In genomic region chr1:241990040-241990439, GRCh38 we compare ENCODE assay signal across 11 cellular contexts. TPM values are rescaled to one million over a fixed set of nuclear protein-coding genes. Genes with fewer than 3 reads are reported as not detected.
DNase-seq lines count a peak whose midpoint lies in the region; ATAC-seq and TF ChIP-seq lines count a peak whose summit lies in the region.
"Had no signal": no experiment of that assay in that cellular context is flagged by ENCODE, and none has a peak within 500 bp of the region (broad histone marks: within the 10 kb centered on the region; RNA-seq: fewer than 3 reads in every experiment).

No MANE protein-coding gene starts in this region.

- peaks cover 5% of the 10 kb centered on the region for H3K4me1 Mint-ChIP-seq in glutamatergic neuron (ENCODE audit: low read depth, unreplicated experiment)

- H3K27ac Mint-ChIP-seq in glutamatergic neuron (ENCODE audit: unreplicated experiment): no peak overlapping the region

- H3K9me3 Mint-ChIP-seq in glutamatergic neuron (ENCODE audit: unreplicated experiment): peaks cover 4% of the 10 kb centered on the region

- no peak overlapping the region for H4K91ac ChIP-seq in neuronal stem cell (ENCODE audit: low read depth, low read length, poor library complexity)

- DNase-seq in EL: peak; percentile 98
- peak; percentile 97 for DNase-seq in RKO (ENCODE audit: low spot score)
- peak; percentile 38 for DNase-seq in glutamatergic neuron
- DNase-seq in posterior vena cava (ENCODE audit: low spot score): peak; percentile 93
- DNase-seq in stimulated activated naive CD4-positive, alpha-beta T cell (lab: John Stamatoyannopoulos, UW): no peak
- no peak for DNase-seq in stimulated activated naive CD4-positive, alpha-beta T cell treated with Interleukin-2 at 50 U/mL for 16 hours (lab: John Stamatoyannopoulos, UW)
- DNase-seq in neuronal stem cell (ENCODE audit: low spot score): no peak
- DNase-seq: NCI-H1048, spleen had no signal

- H2AK5ac ChIP-seq in neuronal stem cell (ENCODE audit: low read depth, low read length): no peak overlapping the region

- H3K4me2 ChIP-seq in neuronal stem cell (ENCODE audit: insufficient read depth, low read length, poor library complexity, severe bottlenecking): no peak overlapping the region

- TF ChIP-seq CTCF in glutamatergic neuron (IDR thresholded peaks at IDR 0.05; ENCODE audit: partially characterized antibody, unreplicated experiment): no peak

- WGBS in neuronal stem cell (ENCODE audit: extremely low coverage in 2 of 2, insufficient read length in 2 of 2, insufficient replicate concordance in 1 of 2), 2 donors: no CpG with 5 or more reads among the region's 10 CpGs

- no peak overlapping the region for H3K4me3 Mint-ChIP-seq in glutamatergic neuron (ENCODE audit: unreplicated experiment)

- H3K9ac ChIP-seq in neuronal stem cell (ENCODE audit: low read depth, low read length, poor library complexity): no peak overlapping the region

- no peak overlapping the region for H3K14ac ChIP-seq in neuronal stem cell (ENCODE audit: low read length)

- no peak overlapping the region for H3K4ac ChIP-seq in neuronal stem cell (ENCODE audit: low read length)

- H3K27me3 Mint-ChIP-seq in glutamatergic neuron (ENCODE audit: unreplicated experiment): peaks cover 2% of the 10 kb centered on the region

- H2BK15ac ChIP-seq in neuronal stem cell (ENCODE audit: low read length): no peak overlapping the region

- H2BK120ac ChIP-seq in neuronal stem cell (ENCODE audit: low read depth, low read length): no peak overlapping the region

- H4K8ac ChIP-seq in neuronal stem cell (ENCODE audit: low read depth, low read length): no peak overlapping the region

- peaks cover 0 to 2% of the 10 kb centered on the region in 2 donors for H3K4me1 ChIP-seq in neuronal stem cell (ENCODE audit: control insufficient read depth in 2 of 2, insufficient read depth in 1 of 2, low read depth in 1 of 2, low read length in 2 of 2)
- H3K4me1 ChIP-seq: ascending aorta, spleen had no signal

- no peaks in the 10 kb centered on the region for H3K36me3 Mint-ChIP-seq in glutamatergic neuron (ENCODE audit: unreplicated experiment)

- no peak for ATAC-seq in GM21390 (IDR thresholded peaks at IDR 0.05; ENCODE audit: unreplicated experiment)

- no peak overlapping the region for H3K4me3 ChIP-seq in neuronal stem cell (ENCODE audit: low read length in 2 of 2)
- H3K4me3 ChIP-seq: ascending aorta, spleen had no signal

- no peaks in the 10 kb centered on the region for H3K27me3 ChIP-seq in neuronal stem cell (ENCODE audit: control insufficient read depth in 3 of 3, insufficient read depth in 3 of 3, low read depth in 1 of 3, low read length in 3 of 3)
- H3K27me3 ChIP-seq: ascending aorta, spleen had no signal

- no peak overlapping the region for H2AFZ ChIP-seq in neuronal stem cell (ENCODE audit: low read length)

- no peak overlapping the region for H3K23ac ChIP-seq in neuronal stem cell (ENCODE audit: low read depth, low read length, poor library complexity)

- no peak overlapping the region for H3K18ac ChIP-seq in neuronal stem cell (ENCODE audit: low read length)

- H3K9me3 ChIP-seq in neuronal stem cell (replicated peaks in 1 of 2; ENCODE audit: control insufficient read depth in 2 of 2, insufficient read depth in 1 of 2, low read depth in 1 of 2, low read length in 2 of 2): no peaks in the 10 kb centered on the region
- H3K9me3 ChIP-seq: ascending aorta, spleen had no signal

- no peak overlapping the region for H3K27ac ChIP-seq in neuronal stem cell (replicated peaks; ENCODE audit: low read length)
- H3K27ac ChIP-seq: ascending aorta, spleen had no signal

- no peak overlapping the region for H2BK12ac ChIP-seq in neuronal stem cell (ENCODE audit: low read length)

- H3K36me3 ChIP-seq in neuronal stem cell (replicated peaks in 1 of 2; ENCODE audit: control insufficient read depth in 2 of 2, insufficient read depth in 2 of 2, low read length in 2 of 2): no peaks in the 10 kb centered on the region
- H3K36me3 ChIP-seq: ascending aorta, spleen had no signal

- intact Hi-C loops in posterior vena cava (cut with DNase I): loop anchor here in 1 of 2 donors (10.0 kb wide), 1 partner anchor 95 kb away; no protein-coding TSS in a partner anchor

- no peaks in the 10 kb centered on the region for H3K79me1 ChIP-seq in neuronal stem cell (ENCODE audit: low read depth, low read length)

- H2BK5ac ChIP-seq in neuronal stem cell (ENCODE audit: low read length): no peak overlapping the region

RNA-seq across cellular contexts. Expression of gene MAP1LC3C, which starts 8.9 kb away (rescaled TPM):
- total RNA-seq in glutamatergic neuron (ENCODE audit: unreplicated experiment): 0.49 TPM
- 1 to 10 TPM; 1.3 to 1.9 TPM for total RNA-seq in posterior vena cava
- 0.24 TPM for polyA plus RNA-seq in neuronal stem cell (2013, experiment 1 of 2)
- 0.29 TPM for polyA plus RNA-seq in neuronal stem cell (2013, experiment 2 of 2)
- total RNA-seq: ascending aorta had no signal

RNA-seq across cellular contexts. Expression of gene BECN2, which starts 32.5 kb away (rescaled TPM):
- total RNA-seq in glutamatergic neuron (ENCODE audit: unreplicated experiment) (not detected), posterior vena cava (not detected)
- polyA plus RNA-seq in neuronal stem cell (2013, experiment 1 of 2): not detected
- polyA plus RNA-seq in neuronal stem cell (2013, experiment 2 of 2): not detected
- total RNA-seq: ascending aorta, spleen had no signal
- polyA plus RNA-seq: spleen had no signal

Comparison
In these comparisons a context has a peak if more than half of its experiments do, and no peak if none do; other contexts are left out.
1. DNase-seq: peak in EL (single experiment), RKO (single experiment), glutamatergic neuron (single experiment) and posterior vena cava (single experiment); none in stimulated activated naive CD4-positive, alpha-beta T cell (0 of 6), stimulated activated naive CD4-positive, alpha-beta T cell treated with Interleukin-2 at 50 U/mL for 16 hours (single experiment) and neuronal stem cell (single experiment).